Comparison of ENCODE assay signal across 30 cellular contexts in the genomic region with DNA sequence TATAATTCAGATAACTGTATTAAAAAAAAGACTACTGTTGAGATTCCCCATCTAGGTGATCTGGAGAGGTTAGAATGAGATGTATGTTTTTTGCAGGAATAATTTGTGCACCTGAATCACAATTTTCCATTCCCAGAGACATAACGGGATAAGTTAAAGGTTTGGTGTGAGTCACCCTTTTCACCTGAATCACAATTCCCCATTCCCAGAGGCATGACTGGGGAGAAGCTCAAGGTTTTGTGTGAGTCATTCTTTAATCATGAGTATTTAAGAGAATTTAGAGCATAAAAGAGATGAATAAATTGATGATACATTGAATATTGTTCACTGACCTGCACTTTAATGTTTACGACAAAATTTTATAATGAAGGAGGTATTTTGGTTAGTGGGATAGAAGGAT. TPM values are rescaled to one million over a fixed set of nuclear protein-coding genes. Genes with fewer than 3 reads are reported as not detected.
"Had no signal": no experiment of that assay in that cellular context is flagged by ENCODE, and none has a peak within 500 bp of the region (broad histone marks: within the 10 kb centered on the region; RNA-seq: fewer than 3 reads in every experiment).

No MANE protein-coding gene starts in this region.

- DNase-seq: cortex of kidney; dorsolateral prefrontal cortex; effector CD8-positive, alpha-beta T cell; glutamatergic neuron; islet precursor cell; left colon; left ventricle myocardium superior; mesendoderm; naive B cell; retina; spleen; stimulated activated CD4-positive, alpha-beta T cell treated with anti-CD3 and anti-CD28 coated beads, Interleukin-15, amount 100 ng/mL, for 24 hours; stimulated activated CD4-positive, alpha-beta T cell treated with anti-CD3 and anti-CD28 coated beads, Interleukin-1b, Interleukin-23, amount 100 ng/mL, for 48 hours; stimulated activated CD4-positive, alpha-beta T cell treated with anti-CD3 and anti-CD28 coated beads, Interleukin-4, amount 100 ng/mL, for 24 hours; stimulated activated naive CD8-positive, alpha-beta T cell treated with anti-CD3 and anti-CD28 coated beads, Interleukin-15, amount 100 ng/mL, for 72 hours; testis had no signal

- H3K9me3 Mint-ChIP-seq: stimulated activated naive CD8-positive, alpha-beta T cell treated with anti-CD3 and anti-CD28 coated beads, Interleukin-15, amount 100 ng/mL, for 72 hours had no signal

- H3K4me3 ChIP-seq: dorsolateral prefrontal cortex, esophagus muscularis mucosa, gastroesophageal sphincter, lung, prostate gland, spleen, testis, tibial nerve had no signal

- H3K9ac ChIP-seq: parathyroid adenoma had no signal

- H3K27ac Mint-ChIP-seq: naive B cell; nephron; stimulated activated memory B cell treated with anti-CD40 and anti-IgM and Interleukin-4, amounts not matched to agents 10 μg/mL and 1 μg/mL and 100 μg/mL, for 72 hours; stimulated activated naive CD8-positive, alpha-beta T cell treated with anti-CD3 and anti-CD28 coated beads, Interleukin-15, amount 100 ng/mL, for 72 hours had no signal

- H3K36me3 ChIP-seq: esophagus muscularis mucosa, gastroesophageal sphincter, prostate gland, spleen, tibial nerve had no signal

- H3K9me3 ChIP-seq: prostate gland, spleen, testis had no signal

- H3K36me3 Mint-ChIP-seq: stimulated activated memory B cell treated with anti-CD40 and anti-IgM and Interleukin-4, amounts not matched to agents 10 μg/mL and 1 μg/mL and 100 μg/mL, for 72 hours had no signal

- H3K27ac ChIP-seq: dorsolateral prefrontal cortex, esophagus muscularis mucosa, gastroesophageal sphincter, parathyroid adenoma, prostate gland, spleen, testis, tibial nerve had no signal

- H3K79me2 ChIP-seq: parathyroid adenoma had no signal

- H3K4me1 ChIP-seq: esophagus muscularis mucosa, gastroesophageal sphincter, parathyroid adenoma, prostate gland, spleen, testis, tibial nerve had no signal

- H3K4me3 Mint-ChIP-seq: naive B cell; nephron; stimulated activated memory B cell treated with anti-CD40 and anti-IgM and Interleukin-4, amounts not matched to agents 10 μg/mL and 1 μg/mL and 100 μg/mL, for 72 hours; stimulated activated naive CD8-positive, alpha-beta T cell treated with anti-CD3 and anti-CD28 coated beads, Interleukin-15, amount 100 ng/mL, for 72 hours had no signal

- H3K4me1 Mint-ChIP-seq: nephron; stimulated activated naive CD8-positive, alpha-beta T cell treated with anti-CD3 and anti-CD28 coated beads, Interleukin-15, amount 100 ng/mL, for 72 hours had no signal

- H3K27me3 ChIP-seq: testis, tibial nerve had no signal

- H2AFZ ChIP-seq: parathyroid adenoma had no signal

- ATAC-seq: gastroesophageal sphincter; left colon; left ventricle myocardium superior; sciatic nerve; stimulated activated memory B cell treated with anti-CD40 and anti-IgM and Interleukin-4, amounts not matched to agents 10 μg/mL and 1 μg/mL and 100 μg/mL, for 72 hours; stimulated activated naive CD8-positive, alpha-beta T cell treated with anti-CD3 and anti-CD28 coated beads, Interleukin-15, amount 100 ng/mL, for 72 hours had no signal

RNA-seq across cellular contexts. Expression of a gene that starts 9.0 kb away (rescaled TPM):
- total RNA-seq: fibroblast of villous mesenchyme, gastroesophageal sphincter, left colon, left ventricle myocardium superior, lung, omental fat pad, skeletal muscle tissue, spleen, subcutaneous adipose tissue, ureter had no signal

RNA-seq across cellular contexts. Expression of a gene that starts 9.0 kb away (rescaled TPM):
- total RNA-seq: fibroblast of villous mesenchyme, gastroesophageal sphincter, left colon, left ventricle myocardium superior, lung, omental fat pad, skeletal muscle tissue, spleen, subcutaneous adipose tissue, ureter had no signal

RNA-seq across cellular contexts. Expression of a gene that starts 22.7 kb away (rescaled TPM):
- total RNA-seq: dorsolateral prefrontal cortex, esophagus muscularis mucosa, fibroblast of villous mesenchyme, gastroesophageal sphincter, left colon, left ventricle myocardium superior, lung, omental fat pad, prostate gland, sciatic nerve, skeletal muscle tissue, spleen, subcutaneous adipose tissue, testis, tibial nerve, ureter had no signal

RNA-seq across cellular contexts. Expression of a gene that starts 59.9 kb away (rescaled TPM):
- total RNA-seq: dorsolateral prefrontal cortex, esophagus muscularis mucosa, fibroblast of villous mesenchyme, gastroesophageal sphincter, left colon, left ventricle myocardium superior, lung, omental fat pad, prostate gland, sciatic nerve, skeletal muscle tissue, spleen, subcutaneous adipose tissue, tibial nerve, ureter had no signal
